ENCODE assay signal across 1 cellular context in genomic region chr1:28950449-28950848, GRCh38.
TF ChIP-seq lines count a peak whose summit lies in the region.

No MANE protein-coding gene starts in this region.

TF ChIP-seq in SK-N-SH treated with all-trans-retinoic acid at 6 μM for 48 hours, 23 proteins besides CTCF, POLR2A, EP300 and RAD21 (continued from another document):
- TF ChIP-seq SNAI2 (CRISPR knock-in tag; IDR thresholded peaks at IDR 0.05) = no peak
- TF ChIP-seq PPARA (CRISPR knock-in tag; IDR thresholded peaks at IDR 0.05; ENCODE audit: borderline replicate concordance) = no peak
- TF ChIP-seq ARNTL (CRISPR knock-in tag; IDR thresholded peaks at IDR 0.05; ENCODE audit: borderline replicate concordance, low read depth) = no peak
- TF ChIP-seq ZC3H10 (CRISPR knock-in tag; IDR thresholded peaks at IDR 0.05) = no peak
- no peak for TF ChIP-seq ZFP3 (CRISPR knock-in tag; IDR thresholded peaks at IDR 0.05)
- no peak for TF ChIP-seq ZNF565 (CRISPR knock-in tag; conservative IDR thresholded peaks at IDR 0.05; ENCODE audit: low read depth)
- no peak for TF ChIP-seq ZNF8 (CRISPR knock-in tag; IDR thresholded peaks at IDR 0.05)
- TF ChIP-seq ESRRG (CRISPR knock-in tag; IDR thresholded peaks at IDR 0.05) = no peak
TF ChIP-seq in SK-N-SH treated with all-trans-retinoic acid at 6 μM for 48 hours: peak in this region for 0.
